Comparison of ENCODE assay signal across 33 cellular contexts in genomic region chr14:80172380-80173055, GRCh38. TPM values are rescaled to one million over a fixed set of nuclear protein-coding genes. Genes with fewer than 3 reads are reported as not detected.
"Had no signal": no experiment of that assay in that cellular context is flagged by ENCODE, and none has a peak within 500 bp of the region (broad histone marks: within the 10 kb centered on the region; RNA-seq: fewer than 3 reads in every experiment).

No MANE protein-coding gene starts in this region.

- H3K27me3 ChIP-seq: adrenal gland, ascending aorta, sigmoid colon, stomach, suprapubic skin, tibial artery had no signal

- H3K9me3 ChIP-seq: adrenal gland, ascending aorta, psoas muscle, sigmoid colon, stomach, suprapubic skin, tibial artery had no signal

- H3K9ac ChIP-seq: parathyroid adenoma had no signal

- H3K27ac ChIP-seq: adrenal gland, ascending aorta, parathyroid adenoma, psoas muscle, sigmoid colon, stomach, suprapubic skin, tibial artery, WERI-Rb-1 had no signal

- FAIRE-seq: kidney, TTC549 had no signal

- H3K4me3 ChIP-seq: adrenal gland, ascending aorta, psoas muscle, sigmoid colon, smooth muscle cell, stomach, suprapubic skin, tibial artery had no signal

- H3K4me2 ChIP-seq: smooth muscle cell had no signal

- ATAC-seq: activated CD4-positive, CD25-positive, alpha-beta regulatory T cell treated with anti-CD3 and anti-CD28 coated beads, Interleukin-2, amount 50 U/mL, for 24 hours; left colon; naive thymus-derived CD4-positive, alpha-beta T cell; psoas muscle; stimulated activated naive B cell treated with anti-CD40 and anti-IgM and Interleukin-4, amounts not matched to agents 10 μg/mL and 1 μg/mL and 100 μg/mL, for 72 hours had no signal

- H3K36me3 ChIP-seq: adrenal gland, ascending aorta, sigmoid colon, stomach, suprapubic skin, tibial artery, WERI-Rb-1 had no signal

- H2AFZ ChIP-seq: parathyroid adenoma had no signal

- H3K79me2 ChIP-seq: parathyroid adenoma had no signal

- H3K4me1 ChIP-seq: adrenal gland, ascending aorta, parathyroid adenoma, psoas muscle, sigmoid colon, suprapubic skin, tibial artery had no signal

- DNase-seq: activated CD4-positive, alpha-beta memory T cell treated with anti-CD3 and anti-CD28 coated beads for 36 hours; activated CD4-positive, alpha-beta T cell treated with anti-CD3 and anti-CD28 coated beads for 48 hours; activated CD8-positive, alpha-beta memory T cell treated with anti-CD3 and anti-CD28 coated beads, Interleukin-2, amount 50 U/mL, for 4 hours; activated effector memory CD4-positive, alpha-beta T cell treated with anti-CD3 and anti-CD28 coated beads, Interleukin-2, amount 50 U/mL, for 16 hours; activated naive CD4-positive, alpha-beta T cell treated with anti-CD3 and anti-CD28 coated beads for 36 hours; activated naive CD8-positive, alpha-beta T cell treated with anti-CD3 and anti-CD28 coated beads for 36 hours; activated T-cell treated with anti-CD3 and anti-CD28 coated beads, Interleukin-2, amount 50 U/mL, for 1 hour; adrenal gland; central memory CD4-positive, alpha-beta T cell; head of caudate nucleus; hippocampal formation; kidney; left colon; midbrain; naive thymus-derived CD4-positive, alpha-beta T cell; occipital lobe; psoas muscle; sigmoid colon; stimulated activated CD4-positive, alpha-beta T cell treated with anti-CD3 and anti-CD28 coated beads, Interleukin-2, amount 100 ng/mL, for 24 hours; stimulated activated naive B cell treated with anti-CD40 and anti-IgM and Interleukin-4, amounts not matched to agents 10 μg/mL and 1 μg/mL and 100 μg/mL, for 72 hours; stomach; T-helper 9 cell; tibial artery; WERI-Rb-1 had no signal

RNA-seq across cellular contexts. Expression of gene DIO2, which starts 38.8 kb away (rescaled TPM):
- total RNA-seq: activated CD4-positive, alpha-beta memory T cell treated with anti-CD3 and anti-CD28 coated beads for 36 hours; activated CD8-positive, alpha-beta memory T cell treated with anti-CD3 and anti-CD28 coated beads for 36 hours; activated naive CD4-positive, alpha-beta T cell treated with anti-CD3 and anti-CD28 coated beads for 36 hours; activated naive CD8-positive, alpha-beta T cell treated with anti-CD3 and anti-CD28 coated beads for 36 hours; activated T-helper 1 cell treated with anti-CD3 and anti-CD28 coated beads, Interleukin-12 subunit alpha, Interleukin-12 subunit beta, Interleukin-2, Interleukin-4 antibody, amounts not matched to agents 30 ng/mL and 10 ng/mL and 1 ng/mL, durations not matched to agents 14 hours and 24 hours and 36 hours; epithelial cell of proximal tubule; naive thymus-derived CD4-positive, alpha-beta T cell had no signal
- polyA plus RNA-seq: naive thymus-derived CD4-positive, alpha-beta T cell had no signal
